ENCODE assay signal across 2 cellular contexts in the genomic region with DNA sequence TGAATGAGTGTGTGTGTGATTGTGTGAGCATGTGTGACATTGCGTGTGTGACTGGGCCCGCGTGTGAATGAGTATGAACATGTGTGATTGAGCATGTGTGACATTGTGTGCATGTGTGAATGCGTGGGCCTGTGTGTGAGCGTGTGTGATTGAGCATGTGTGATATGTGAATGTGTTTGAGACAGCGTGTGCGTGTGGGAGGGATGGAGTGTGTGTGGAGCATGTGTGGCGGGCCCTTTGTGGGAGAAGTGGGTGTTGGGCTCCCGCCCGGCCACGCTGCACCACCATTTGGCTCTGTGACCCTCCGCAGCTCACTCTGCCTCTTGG.
TF ChIP-seq lines count a peak whose summit lies in the region.

No MANE protein-coding gene starts in this region.

TF ChIP-seq in IMR-90, 13 proteins besides CTCF, POLR2A, EP300 and RAD21:
- TF ChIP-seq SMC3 (IDR thresholded peaks at IDR 0.05; ENCODE audit: low read depth, low read length): no peak
- TF ChIP-seq RFX5 (IDR thresholded peaks at IDR 0.05; ENCODE audit: low read depth, low read length): no peak
- TF ChIP-seq, protein P1, sequence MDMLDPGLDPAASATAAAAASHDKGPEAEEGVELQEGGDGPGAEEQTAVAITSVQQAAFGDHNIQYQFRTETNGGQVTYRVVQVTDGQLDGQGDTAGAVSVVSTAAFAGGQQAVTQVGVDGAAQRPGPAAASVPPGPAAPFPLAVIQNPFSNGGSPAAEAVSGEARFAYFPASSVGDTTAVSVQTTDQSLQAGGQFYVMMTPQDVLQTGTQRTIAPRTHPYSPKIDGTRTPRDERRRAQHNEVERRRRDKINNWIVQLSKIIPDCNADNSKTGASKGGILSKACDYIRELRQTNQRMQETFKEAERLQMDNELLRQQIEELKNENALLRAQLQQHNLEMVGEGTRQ (IDR thresholded peaks at IDR 0.05; ENCODE audit: low read depth, low read length): no peak
- TF ChIP-seq NFE2L2 (IDR thresholded peaks at IDR 0.05; ENCODE audit: low read depth, low read length): no peak

TF ChIP-seq in H1, 55 proteins besides CTCF, POLR2A, EP300 and RAD21:
- TF ChIP-seq, protein P2, sequence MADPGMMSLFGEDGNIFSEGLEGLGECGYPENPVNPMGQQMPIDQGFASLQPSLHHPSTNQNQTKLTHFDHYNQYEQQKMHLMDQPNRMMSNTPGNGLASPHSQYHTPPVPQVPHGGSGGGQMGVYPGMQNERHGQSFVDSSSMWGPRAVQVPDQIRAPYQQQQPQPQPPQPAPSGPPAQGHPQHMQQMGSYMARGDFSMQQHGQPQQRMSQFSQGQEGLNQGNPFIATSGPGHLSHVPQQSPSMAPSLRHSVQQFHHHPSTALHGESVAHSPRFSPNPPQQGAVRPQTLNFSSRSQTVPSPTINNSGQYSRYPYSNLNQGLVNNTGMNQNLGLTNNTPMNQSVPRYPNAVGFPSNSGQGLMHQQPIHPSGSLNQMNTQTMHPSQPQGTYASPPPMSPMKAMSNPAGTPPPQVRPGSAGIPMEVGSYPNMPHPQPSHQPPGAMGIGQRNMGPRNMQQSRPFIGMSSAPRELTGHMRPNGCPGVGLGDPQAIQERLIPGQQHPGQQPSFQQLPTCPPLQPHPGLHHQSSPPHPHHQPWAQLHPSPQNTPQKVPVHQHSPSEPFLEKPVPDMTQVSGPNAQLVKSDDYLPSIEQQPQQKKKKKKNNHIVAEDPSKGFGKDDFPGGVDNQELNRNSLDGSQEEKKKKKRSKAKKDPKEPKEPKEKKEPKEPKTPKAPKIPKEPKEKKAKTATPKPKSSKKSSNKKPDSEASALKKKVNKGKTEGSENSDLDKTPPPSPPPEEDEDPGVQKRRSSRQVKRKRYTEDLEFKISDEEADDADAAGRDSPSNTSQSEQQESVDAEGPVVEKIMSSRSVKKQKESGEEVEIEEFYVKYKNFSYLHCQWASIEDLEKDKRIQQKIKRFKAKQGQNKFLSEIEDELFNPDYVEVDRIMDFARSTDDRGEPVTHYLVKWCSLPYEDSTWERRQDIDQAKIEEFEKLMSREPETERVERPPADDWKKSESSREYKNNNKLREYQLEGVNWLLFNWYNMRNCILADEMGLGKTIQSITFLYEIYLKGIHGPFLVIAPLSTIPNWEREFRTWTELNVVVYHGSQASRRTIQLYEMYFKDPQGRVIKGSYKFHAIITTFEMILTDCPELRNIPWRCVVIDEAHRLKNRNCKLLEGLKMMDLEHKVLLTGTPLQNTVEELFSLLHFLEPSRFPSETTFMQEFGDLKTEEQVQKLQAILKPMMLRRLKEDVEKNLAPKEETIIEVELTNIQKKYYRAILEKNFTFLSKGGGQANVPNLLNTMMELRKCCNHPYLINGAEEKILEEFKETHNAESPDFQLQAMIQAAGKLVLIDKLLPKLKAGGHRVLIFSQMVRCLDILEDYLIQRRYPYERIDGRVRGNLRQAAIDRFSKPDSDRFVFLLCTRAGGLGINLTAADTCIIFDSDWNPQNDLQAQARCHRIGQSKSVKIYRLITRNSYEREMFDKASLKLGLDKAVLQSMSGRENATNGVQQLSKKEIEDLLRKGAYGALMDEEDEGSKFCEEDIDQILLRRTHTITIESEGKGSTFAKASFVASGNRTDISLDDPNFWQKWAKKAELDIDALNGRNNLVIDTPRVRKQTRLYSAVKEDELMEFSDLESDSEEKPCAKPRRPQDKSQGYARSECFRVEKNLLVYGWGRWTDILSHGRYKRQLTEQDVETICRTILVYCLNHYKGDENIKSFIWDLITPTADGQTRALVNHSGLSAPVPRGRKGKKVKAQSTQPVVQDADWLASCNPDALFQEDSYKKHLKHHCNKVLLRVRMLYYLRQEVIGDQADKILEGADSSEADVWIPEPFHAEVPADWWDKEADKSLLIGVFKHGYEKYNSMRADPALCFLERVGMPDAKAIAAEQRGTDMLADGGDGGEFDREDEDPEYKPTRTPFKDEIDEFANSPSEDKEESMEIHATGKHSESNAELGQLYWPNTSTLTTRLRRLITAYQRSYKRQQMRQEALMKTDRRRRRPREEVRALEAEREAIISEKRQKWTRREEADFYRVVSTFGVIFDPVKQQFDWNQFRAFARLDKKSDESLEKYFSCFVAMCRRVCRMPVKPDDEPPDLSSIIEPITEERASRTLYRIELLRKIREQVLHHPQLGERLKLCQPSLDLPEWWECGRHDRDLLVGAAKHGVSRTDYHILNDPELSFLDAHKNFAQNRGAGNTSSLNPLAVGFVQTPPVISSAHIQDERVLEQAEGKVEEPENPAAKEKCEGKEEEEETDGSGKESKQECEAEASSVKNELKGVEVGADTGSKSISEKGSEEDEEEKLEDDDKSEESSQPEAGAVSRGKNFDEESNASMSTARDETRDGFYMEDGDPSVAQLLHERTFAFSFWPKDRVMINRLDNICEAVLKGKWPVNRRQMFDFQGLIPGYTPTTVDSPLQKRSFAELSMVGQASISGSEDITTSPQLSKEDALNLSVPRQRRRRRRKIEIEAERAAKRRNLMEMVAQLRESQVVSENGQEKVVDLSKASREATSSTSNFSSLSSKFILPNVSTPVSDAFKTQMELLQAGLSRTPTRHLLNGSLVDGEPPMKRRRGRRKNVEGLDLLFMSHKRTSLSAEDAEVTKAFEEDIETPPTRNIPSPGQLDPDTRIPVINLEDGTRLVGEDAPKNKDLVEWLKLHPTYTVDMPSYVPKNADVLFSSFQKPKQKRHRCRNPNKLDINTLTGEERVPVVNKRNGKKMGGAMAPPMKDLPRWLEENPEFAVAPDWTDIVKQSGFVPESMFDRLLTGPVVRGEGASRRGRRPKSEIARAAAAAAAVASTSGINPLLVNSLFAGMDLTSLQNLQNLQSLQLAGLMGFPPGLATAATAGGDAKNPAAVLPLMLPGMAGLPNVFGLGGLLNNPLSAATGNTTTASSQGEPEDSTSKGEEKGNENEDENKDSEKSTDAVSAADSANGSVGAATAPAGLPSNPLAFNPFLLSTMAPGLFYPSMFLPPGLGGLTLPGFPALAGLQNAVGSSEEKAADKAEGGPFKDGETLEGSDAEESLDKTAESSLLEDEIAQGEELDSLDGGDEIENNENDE (IDR thresholded peaks at IDR 0.05; ENCODE audit: insufficient replicate concordance, low read length): no peak
- no peak for TF ChIP-seq POU5F1 (IDR thresholded peaks at IDR 0.05; ENCODE audit: low read depth, low read length)
- TF ChIP-seq SAP30 (IDR thresholded peaks at IDR 0.05; ENCODE audit: insufficient read depth, insufficient replicate concordance, low read length): no peak
